In genomic region chr13:99422556-99423220, GRCh38 we compare ENCODE assay signal across 22 cellular contexts.
DNase-seq lines count a peak whose midpoint lies in the region; ATAC-seq, FAIRE-seq and TF ChIP-seq lines count a peak whose summit lies in the region.
"Had no signal": no experiment of that assay in that cellular context is flagged by ENCODE, and none has a peak within 500 bp of the region (broad histone marks: within the 10 kb centered on the region; RNA-seq: fewer than 3 reads in every experiment).

No MANE protein-coding gene starts in this region.

- no peak for ATAC-seq in activated CD4-positive, CD25-positive, alpha-beta regulatory T cell treated with anti-CD3 and anti-CD28 coated beads, Interleukin-2, amount 50 U/mL, for 24 hours
- ATAC-seq in CD4-positive, alpha-beta T cell (ENCODE audit: poor library complexity): no peak
- no peak for ATAC-seq in activated T-helper 17 cell treated with anti-CD3 and anti-CD28 coated beads, Interleukin-2, amount 50 U/mL, for 72 hours (replicated peaks)
- ATAC-seq: heart right ventricle, SK-N-SH treated with all-trans-retinoic acid at 6 μM for 48 hours had no signal

- no peak for TF ChIP-seq CTCF in CD4-positive, alpha-beta T cell (IDR thresholded peaks at IDR 0.05)

- H3K36me3 Mint-ChIP-seq in CD4-positive, alpha-beta T cell (ENCODE audit: low read depth): no peaks in the 10 kb centered on the region
- H3K36me3 Mint-ChIP-seq in activated T-helper 17 cell treated with anti-CD3 and anti-CD28 coated beads, Interleukin-2, amount 50 U/mL, for 72 hours (ENCODE audit: low read depth): no peaks in the 10 kb centered on the region

- CTCF ChIA-PET in CD4-positive, alpha-beta T cell (lab: Charles Lee): interaction anchor here (0.7 to 11.4 kb wide), 2 partner anchors 13 to 43 kb away, joined by 3 to 88 read pairs; no protein-coding TSS in a partner anchor

- peak overlapping the region; percentile 64 for H3K4me3 Mint-ChIP-seq in CD4-positive, alpha-beta T cell
- H3K4me3 Mint-ChIP-seq in activated T-helper 17 cell treated with anti-CD3 and anti-CD28 coated beads, Interleukin-2, amount 50 U/mL, for 72 hours: peak overlapping the region; percentile 74
- H3K4me3 Mint-ChIP-seq: nephron had no signal

- no peak for FAIRE-seq in frontal cortex (lab: Jason Lieb, UNC)
- FAIRE-seq: A204.1, HTR-8/SVneo, RCC 7860, TTC549 had no signal

- H3K4me1 Mint-ChIP-seq in CD4-positive, alpha-beta T cell (ENCODE audit: low read depth): peaks cover 86% of the 10 kb centered on the region
- H3K4me1 Mint-ChIP-seq in activated T-helper 17 cell treated with anti-CD3 and anti-CD28 coated beads, Interleukin-2, amount 50 U/mL, for 72 hours: peaks cover 40% of the 10 kb centered on the region

- no peaks in the 10 kb centered on the region for H3K9me3 ChIP-seq in CD4-positive, alpha-beta T cell (ENCODE audit: control insufficient read depth, low read length)
- H3K9me3 ChIP-seq: heart right ventricle, thoracic aorta had no signal

- no peak overlapping the region for H3K27ac Mint-ChIP-seq in CD4-positive, alpha-beta T cell
- H3K27ac Mint-ChIP-seq in activated T-helper 17 cell treated with anti-CD3 and anti-CD28 coated beads, Interleukin-2, amount 50 U/mL, for 72 hours: peak overlapping the region; percentile 80
- H3K27ac Mint-ChIP-seq: nephron, progenitor cell of endocrine pancreas had no signal

- no peaks in the 10 kb centered on the region for H3K9me3 Mint-ChIP-seq in CD4-positive, alpha-beta T cell
- no peaks in the 10 kb centered on the region for H3K9me3 Mint-ChIP-seq in activated T-helper 17 cell treated with anti-CD3 and anti-CD28 coated beads, Interleukin-2, amount 50 U/mL, for 72 hours
- H3K9me3 Mint-ChIP-seq: nephron had no signal

- peak overlapping the region; percentile 24 for H3K27ac ChIP-seq in CD4-positive, alpha-beta T cell (ENCODE audit: low read depth, low read length)
- H3K27ac ChIP-seq: heart right ventricle, thoracic aorta had no signal

- peak; percentile 17 for DNase-seq in activated CD4-positive, CD25-positive, alpha-beta regulatory T cell treated with anti-CD3 and anti-CD28 coated beads, Interleukin-2, amount 50 U/mL, for 72 hours
- no peak for DNase-seq in CD4-positive, alpha-beta T cell
- peak; percentile 26 for DNase-seq in stimulated activated CD8-positive, alpha-beta memory T cell treated with anti-CD3 and anti-CD28 coated beads, Interleukin-4, amount 100 ng/mL, for 48 hours
- DNase-seq in activated gamma-delta T cell (lab: John Stamatoyannopoulos, UW): no peak
- no peak for DNase-seq in frontal cortex (ENCODE audit: low spot score in 2 of 2)
- no peak for DNase-seq in activated effector memory CD4-positive, alpha-beta T cell treated with anti-CD3 and anti-CD28 coated beads, Interleukin-2, amount 50 U/mL, for 16 hours
- DNase-seq: activated effector memory CD4-positive, alpha-beta T cell treated with Interleukin-2 at 50 U/mL for 16 hours; C1 segment of cervical spinal cord; DMS53; heart right ventricle; NCI-H1436 treated with DMSO at 0.1 percent for 48 hours; NCI-H2227 treated with DMSO at 0.1 percent for 48 hours had no signal

- H3K27me3 Mint-ChIP-seq in CD4-positive, alpha-beta T cell: no peaks in the 10 kb centered on the region
- no peaks in the 10 kb centered on the region for H3K27me3 Mint-ChIP-seq in activated T-helper 17 cell treated with anti-CD3 and anti-CD28 coated beads, Interleukin-2, amount 50 U/mL, for 72 hours

- POLR2A ChIA-PET in CD4-positive, alpha-beta T cell (lab: Charles Lee): interaction anchor here (0.6 to 8.0 kb wide), 9 partner anchors 12 to 153 kb away, joined by 3 to 57 read pairs (median 3); no protein-coding TSS in a partner anchor

- H3K27me3 ChIP-seq in CD4-positive, alpha-beta T cell (ENCODE audit: control insufficient read depth, insufficient read depth, low read length): no peaks in the 10 kb centered on the region

- intact Hi-C loops in CD4-positive, alpha-beta T cell (cut with DNase I, micrococcal nuclease): loop anchor here in 1 of 2 experiments (5.0 kb wide), 1 partner anchor 35 kb away; no protein-coding TSS in a partner anchor

Comparison
In these comparisons a context has a peak if more than half of its experiments do, and no peak if none do; other contexts are left out.
1. DNase-seq: peak in activated CD4-positive, CD25-positive, alpha-beta regulatory T cell treated with anti-CD3 and anti-CD28 coated beads, Interleukin-2, amount 50 U/mL, for 72 hours (single experiment) and stimulated activated CD8-positive, alpha-beta memory T cell treated with anti-CD3 and anti-CD28 coated beads, Interleukin-4, amount 100 ng/mL, for 48 hours (single experiment); none in CD4-positive, alpha-beta T cell (0 of 10), activated gamma-delta T cell (single experiment), frontal cortex (0 of 2) and activated effector memory CD4-positive, alpha-beta T cell treated with anti-CD3 and anti-CD28 coated beads, Interleukin-2, amount 50 U/mL, for 16 hours (single experiment).